8 cellular contexts compared by ENCODE assay signal in genomic region chr16:11742536-11743307, GRCh38. TPM values are rescaled to one million over a fixed set of nuclear protein-coding genes. Genes with fewer than 3 reads are reported as not detected.
DNase-seq lines count a peak whose midpoint lies in the region; ATAC-seq and TF ChIP-seq lines count a peak whose summit lies in the region.

Gene TXNDC11 (minus strand): TSS chr16:11742857. CDS start chr16:11742730, 127 bp downstream.

- ATAC-seq in natural killer cell, result peak; percentile 88 to 98 (median 90)

- H3K36me3 Mint-ChIP-seq in activated T-helper 2 cell treated with anti-CD3 and anti-CD28 coated beads, Interferon-gamma antibody, Interleukin-2, Interleukin-4, amounts not matched to agents 10 μg/mL and 5 μg/mL and 100 μg/mL, durations not matched to agents 14 hours and 24 hours and 36 hours (ENCODE audit: low read depth), result peaks cover 45% of the 10 kb centered on the region
- no peaks in the 10 kb centered on the region for H3K36me3 Mint-ChIP-seq in natural killer cell

- peak within 1 kb of the TSS; percentile 91 for H3K27ac Mint-ChIP-seq in activated T-helper 2 cell treated with anti-CD3 and anti-CD28 coated beads, Interferon-gamma antibody, Interleukin-2, Interleukin-4, amounts not matched to agents 10 μg/mL and 5 μg/mL and 100 μg/mL, durations not matched to agents 14 hours and 24 hours and 36 hours
- peak within 1 kb of the TSS; percentile 92 to 94 for H3K27ac Mint-ChIP-seq in natural killer cell

- H3K27ac ChIP-seq in RWPE1, result peak within 1 kb of the TSS; percentile 90

- peak within 1 kb of the TSS; percentile 93 for H3K4me3 Mint-ChIP-seq in activated T-helper 2 cell treated with anti-CD3 and anti-CD28 coated beads, Interferon-gamma antibody, Interleukin-2, Interleukin-4, amounts not matched to agents 10 μg/mL and 5 μg/mL and 100 μg/mL, durations not matched to agents 14 hours and 24 hours and 36 hours (ENCODE audit: low read depth)
- peak within 1 kb of the TSS; percentile 97 for H3K4me3 Mint-ChIP-seq in natural killer cell

- peaks cover 50% of the 10 kb centered on the region for H3K4me1 Mint-ChIP-seq in activated T-helper 2 cell treated with anti-CD3 and anti-CD28 coated beads, Interferon-gamma antibody, Interleukin-2, Interleukin-4, amounts not matched to agents 10 μg/mL and 5 μg/mL and 100 μg/mL, durations not matched to agents 14 hours and 24 hours and 36 hours (ENCODE audit: low read depth)
- H3K4me1 Mint-ChIP-seq in natural killer cell, result peaks cover 51 to 54% of the 10 kb centered on the region in 2 donors

- peak; percentile 98 for DNase-seq in Daoy (ENCODE audit: low read depth)
- peak; percentile 97 for DNase-seq in GOT3 (lab: John Stamatoyannopoulos, UW)
- peak; percentile 93 for DNase-seq in LNCaP clone FGC (ENCODE audit: low read depth)
- peak; percentile 97 for DNase-seq in RWPE1 (ENCODE audit: low spot score)
- peak; percentile 99 for DNase-seq in activated T-helper 2 cell treated with anti-CD3 and anti-CD28 coated beads, Interferon-gamma antibody, Interleukin-2, Interleukin-4, amounts not matched to agents 10 μg/mL and 5 μg/mL and 100 μg/mL, durations not matched to agents 14 hours and 24 hours and 36 hours (ENCODE audit: low spot score)
- DNase-seq in fibroblast of mammary gland (ENCODE audit: low read depth), result peak; percentile 97
- DNase-seq in natural killer cell, result peak; percentile 99
- DNase-seq in stimulated activated naive CD4-positive, alpha-beta T cell treated with Interleukin-2 at 50 U/mL for 16 hours (lab: John Stamatoyannopoulos, UW), result peak; percentile 98

- CTCF ChIA-PET in RWPE1 (lab: Yijun Ruan, JAX), result interaction anchor here (0.6 to 1.3 kb wide), 3 partner anchors 346 to 779 kb away, joined by 3 to 6 read pairs (median 6); no protein-coding TSS in a partner anchor

- intact Hi-C loops in activated T-helper 2 cell treated with anti-CD3 and anti-CD28 coated beads, Interferon-gamma antibody, Interleukin-2, Interleukin-4, amounts not matched to agents 10 μg/mL and 5 μg/mL and 100 μg/mL, durations not matched to agents 14 hours and 24 hours and 36 hours (cut with micrococcal nuclease), result loop anchor here (2.0 to 10.0 kb wide), 4 partner anchors 54 to 172 kb away; partner anchors contain the start of genes GSPT1, RSL1D1 and ZC3H7A
- intact Hi-C loops in natural killer cell (cut with micrococcal nuclease), result loop anchor here (1.0 kb wide), 4 partner anchors 41 to 174 kb away; partner anchors contain the start of genes RSL1D1 and ZC3H7A

- POLR2A ChIA-PET in RWPE1 (lab: Yijun Ruan, JAX; ENCODE audit: low non-redundant PET), result interaction anchor here (0.9 to 1.2 kb wide), 2 partner anchors 68 to 83 kb away, joined by 3 read pairs; no protein-coding TSS in a partner anchor

- TF ChIP-seq CTCF in LNCaP clone FGC (IDR thresholded peaks at IDR 0.05; ENCODE audit: control insufficient read depth, extremely low read depth, insufficient read depth) (no peak), RWPE1 (conservative IDR thresholded peaks at IDR 0.05; ENCODE audit: low read depth) (no peak), fibroblast of mammary gland (conservative IDR thresholded peaks at IDR 0.05; ENCODE audit: control insufficient read depth, insufficient read depth, low read depth, low read length) (no peak), natural killer cell (IDR thresholded peaks at IDR 0.05) (no peak)

- no peaks in the 10 kb centered on the region for H3K9me3 Mint-ChIP-seq in activated T-helper 2 cell treated with anti-CD3 and anti-CD28 coated beads, Interferon-gamma antibody, Interleukin-2, Interleukin-4, amounts not matched to agents 10 μg/mL and 5 μg/mL and 100 μg/mL, durations not matched to agents 14 hours and 24 hours and 36 hours
- H3K9me3 Mint-ChIP-seq in natural killer cell, result no peaks in the 10 kb centered on the region

- no peaks in the 10 kb centered on the region for H3K27me3 Mint-ChIP-seq in activated T-helper 2 cell treated with anti-CD3 and anti-CD28 coated beads, Interferon-gamma antibody, Interleukin-2, Interleukin-4, amounts not matched to agents 10 μg/mL and 5 μg/mL and 100 μg/mL, durations not matched to agents 14 hours and 24 hours and 36 hours (ENCODE audit: low read depth)
- no peaks in the 10 kb centered on the region for H3K27me3 Mint-ChIP-seq in natural killer cell (ENCODE audit: low read depth in 2 of 2)

- H3K4me3 ChIP-seq in LNCaP clone FGC (ENCODE audit: low read depth, low read length), result peak within 1 kb of the TSS; percentile 93
- peak within 1 kb of the TSS; percentile 90 for H3K4me3 ChIP-seq in fibroblast of mammary gland (ENCODE audit: control insufficient read depth, low read depth, low read length)

RNA-seq across cellular contexts. Expression of gene TXNDC11, which starts in this region (rescaled TPM):
- total RNA-seq in Daoy (2014; rRNA removed; shearing (Covaris generic)), result 15.8 and 22.5 TPM in 2 replicates
- 48.0 and 53.0 TPM in 2 replicates for total RNA-seq in activated T-helper 2 cell treated with anti-CD3 and anti-CD28 coated beads, Interferon-gamma antibody, Interleukin-2, Interleukin-4, amounts not matched to agents 10 μg/mL and 5 μg/mL and 100 μg/mL, durations not matched to agents 14 hours and 24 hours and 36 hours
- total RNA-seq in natural killer cell, result 10 to 100 TPM; 63.4 to 99.2 (median 68.9) TPM

Comparison
In these comparisons a context has a peak if more than half of its experiments do, and no peak if none do; other contexts are left out.
1. Peak in every context shown above with its lines: DNase-seq, ATAC-seq, H3K4me3 ChIP-seq and H3K27ac ChIP-seq.